In the genomic region with DNA sequence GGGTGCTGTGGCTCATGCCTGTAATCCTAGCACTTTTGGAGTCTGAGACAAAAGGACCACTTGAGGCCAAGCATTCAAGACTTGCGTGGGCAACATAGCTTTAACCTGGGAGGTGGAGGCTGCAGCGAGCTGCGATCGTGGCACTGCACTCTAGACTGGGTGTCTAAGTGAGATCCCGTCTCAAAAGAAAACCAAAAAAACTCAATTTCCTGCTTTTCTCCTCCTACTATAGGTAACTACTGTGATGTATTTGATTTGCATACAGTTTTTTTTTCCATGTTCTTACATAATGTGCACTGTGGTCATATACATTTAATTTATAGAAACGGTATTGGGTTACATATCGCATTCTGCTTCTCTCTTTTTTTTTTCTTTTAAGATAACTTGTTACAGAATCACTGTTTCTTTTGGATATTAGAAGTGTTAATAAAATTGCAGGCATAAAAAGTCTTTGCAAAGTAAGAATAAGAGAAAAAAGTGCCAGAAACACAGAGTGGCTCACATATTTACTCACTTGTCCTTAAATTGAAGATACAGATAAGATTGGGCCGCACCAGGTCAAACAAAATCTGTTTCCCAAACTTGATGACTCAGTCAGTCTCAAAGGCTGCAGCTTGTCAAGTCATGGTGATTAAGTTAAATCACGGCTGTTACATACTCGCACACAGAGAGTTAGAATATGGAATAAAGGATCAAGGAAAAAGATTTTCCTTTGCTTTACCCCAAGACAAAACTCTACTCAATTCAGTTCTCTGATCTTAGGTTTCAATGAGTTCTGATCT, we compare ENCODE assay signal across 1 cellular context.
TF ChIP-seq lines count a peak whose summit lies in the region.

No MANE protein-coding gene starts in this region.

TF ChIP-seq in K562, 482 proteins besides CTCF, POLR2A, EP300 and RAD21 (continued from another document and continues in another):
- TF ChIP-seq, protein P1, sequence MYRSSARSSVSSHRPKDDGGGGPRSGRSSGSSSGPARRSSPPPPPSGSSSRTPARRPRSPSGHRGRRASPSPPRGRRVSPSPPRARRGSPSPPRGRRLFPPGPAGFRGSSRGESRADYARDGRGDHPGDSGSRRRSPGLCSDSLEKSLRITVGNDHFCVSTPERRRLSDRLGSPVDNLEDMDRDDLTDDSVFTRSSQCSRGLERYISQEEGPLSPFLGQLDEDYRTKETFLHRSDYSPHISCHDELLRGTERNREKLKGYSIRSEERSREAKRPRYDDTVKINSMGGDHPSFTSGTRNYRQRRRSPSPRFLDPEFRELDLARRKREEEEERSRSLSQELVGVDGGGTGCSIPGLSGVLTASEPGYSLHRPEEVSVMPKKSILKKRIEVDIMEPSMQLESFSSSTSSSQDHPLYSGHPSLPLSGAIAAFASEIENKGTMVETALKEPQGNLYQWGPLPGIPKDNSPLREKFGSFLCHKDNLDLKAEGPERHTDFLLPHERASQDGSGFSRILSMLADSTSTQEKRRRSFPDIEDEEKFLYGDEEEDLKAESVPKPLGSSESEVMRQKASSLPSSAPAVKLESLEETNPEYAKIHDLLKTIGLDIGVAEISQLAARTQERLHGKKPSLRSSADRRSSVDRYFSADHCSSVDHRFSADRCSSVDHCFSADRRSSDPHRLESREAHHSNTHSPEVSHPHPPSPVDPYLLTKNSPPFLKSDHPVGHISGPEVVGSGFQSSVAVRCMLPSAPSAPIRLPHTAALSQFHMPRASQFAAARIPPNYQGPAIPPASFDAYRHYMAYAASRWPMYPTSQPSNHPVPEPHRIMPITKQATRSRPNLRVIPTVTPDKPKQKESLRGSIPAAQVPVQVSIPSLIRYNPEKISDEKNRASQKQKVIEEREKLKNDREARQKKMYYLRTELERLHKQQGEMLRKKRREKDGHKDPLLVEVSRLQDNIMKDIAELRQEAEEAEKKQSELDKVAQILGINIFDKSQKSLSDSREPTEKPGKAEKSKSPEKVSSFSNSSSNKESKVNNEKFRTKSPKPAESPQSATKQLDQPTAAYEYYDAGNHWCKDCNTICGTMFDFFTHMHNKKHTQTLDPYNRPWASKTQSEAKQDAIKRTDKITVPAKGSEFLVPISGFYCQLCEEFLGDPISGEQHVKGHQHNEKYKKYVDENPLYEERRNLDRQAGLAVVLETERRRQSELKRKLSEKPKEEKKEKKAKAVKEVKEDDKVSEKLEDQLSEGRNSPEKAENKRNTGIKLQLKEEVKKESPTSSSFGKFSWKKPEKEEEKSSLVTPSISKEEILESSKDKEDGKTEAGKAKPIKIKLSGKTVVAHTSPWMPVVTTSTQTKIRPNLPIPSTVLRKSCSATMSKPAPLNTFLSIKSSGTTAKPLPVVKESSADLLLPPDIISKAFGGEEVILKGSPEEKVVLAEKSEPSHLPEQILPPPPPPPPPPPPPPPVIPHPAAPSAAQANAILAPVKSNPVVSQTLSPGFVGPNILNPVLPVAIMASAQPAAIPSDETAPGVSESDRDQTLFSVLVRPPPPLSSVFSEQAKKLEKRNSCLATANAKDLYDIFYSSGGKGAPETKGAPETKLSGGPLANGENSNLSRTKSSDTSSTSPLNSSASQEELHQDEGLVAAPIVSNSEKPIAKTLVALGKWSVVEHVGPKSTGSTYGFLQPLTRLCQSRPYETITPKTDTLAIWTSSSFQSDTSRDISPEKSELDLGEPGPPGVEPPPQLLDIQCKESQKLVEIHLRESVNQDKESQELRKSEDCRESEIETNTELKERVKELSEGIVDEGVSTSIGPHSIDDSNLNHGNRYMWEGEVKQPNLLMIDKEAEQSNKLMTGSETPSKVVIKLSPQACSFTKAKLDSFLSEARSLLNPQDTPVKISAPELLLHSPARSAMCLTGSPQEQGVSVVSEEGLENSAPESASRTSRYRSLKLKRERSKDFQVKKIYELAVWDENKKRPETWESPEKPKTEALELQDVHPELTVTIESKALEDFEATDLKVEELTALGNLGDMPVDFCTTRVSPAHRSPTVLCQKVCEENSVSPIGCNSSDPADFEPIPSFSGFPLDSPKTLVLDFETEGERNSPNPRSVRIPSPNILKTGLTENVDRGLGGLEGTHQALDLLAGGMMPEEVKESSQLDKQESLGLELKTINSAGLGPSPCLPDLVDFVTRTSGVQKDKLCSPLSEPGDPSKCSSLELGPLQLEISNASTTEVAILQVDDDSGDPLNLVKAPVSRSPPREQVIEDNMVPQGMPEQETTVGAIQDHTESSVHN (IDR thresholded peaks at IDR 0.05; ENCODE audit: borderline replicate concordance in 1 of 2, low read depth in 1 of 2): no peak
- TF ChIP-seq ASH1L (IDR thresholded peaks at IDR 0.05; ENCODE audit: borderline replicate concordance, low read depth, partially characterized antibody): no peak
- peak; percentile 90 for TF ChIP-seq MAFG (tag; conservative IDR thresholded peaks at IDR 0.05)
- no peak for TF ChIP-seq SMARCC2 (IDR thresholded peaks at IDR 0.05; ENCODE audit: low read depth)
- no peak for TF ChIP-seq XRCC3 (IDR thresholded peaks at IDR 0.05)
- no peak for TF ChIP-seq NR2F6 (CRISPR knock-in tag; IDR thresholded peaks at IDR 0.05)
- TF ChIP-seq, protein P2, sequence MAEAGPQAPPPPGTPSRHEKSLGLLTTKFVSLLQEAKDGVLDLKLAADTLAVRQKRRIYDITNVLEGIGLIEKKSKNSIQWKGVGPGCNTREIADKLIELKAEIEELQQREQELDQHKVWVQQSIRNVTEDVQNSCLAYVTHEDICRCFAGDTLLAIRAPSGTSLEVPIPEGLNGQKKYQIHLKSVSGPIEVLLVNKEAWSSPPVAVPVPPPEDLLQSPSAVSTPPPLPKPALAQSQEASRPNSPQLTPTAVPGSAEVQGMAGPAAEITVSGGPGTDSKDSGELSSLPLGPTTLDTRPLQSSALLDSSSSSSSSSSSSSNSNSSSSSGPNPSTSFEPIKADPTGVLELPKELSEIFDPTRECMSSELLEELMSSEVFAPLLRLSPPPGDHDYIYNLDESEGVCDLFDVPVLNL (CRISPR knock-in tag; IDR thresholded peaks at IDR 0.05; ENCODE audit: low read depth): no peak
- TF ChIP-seq, protein P3, sequence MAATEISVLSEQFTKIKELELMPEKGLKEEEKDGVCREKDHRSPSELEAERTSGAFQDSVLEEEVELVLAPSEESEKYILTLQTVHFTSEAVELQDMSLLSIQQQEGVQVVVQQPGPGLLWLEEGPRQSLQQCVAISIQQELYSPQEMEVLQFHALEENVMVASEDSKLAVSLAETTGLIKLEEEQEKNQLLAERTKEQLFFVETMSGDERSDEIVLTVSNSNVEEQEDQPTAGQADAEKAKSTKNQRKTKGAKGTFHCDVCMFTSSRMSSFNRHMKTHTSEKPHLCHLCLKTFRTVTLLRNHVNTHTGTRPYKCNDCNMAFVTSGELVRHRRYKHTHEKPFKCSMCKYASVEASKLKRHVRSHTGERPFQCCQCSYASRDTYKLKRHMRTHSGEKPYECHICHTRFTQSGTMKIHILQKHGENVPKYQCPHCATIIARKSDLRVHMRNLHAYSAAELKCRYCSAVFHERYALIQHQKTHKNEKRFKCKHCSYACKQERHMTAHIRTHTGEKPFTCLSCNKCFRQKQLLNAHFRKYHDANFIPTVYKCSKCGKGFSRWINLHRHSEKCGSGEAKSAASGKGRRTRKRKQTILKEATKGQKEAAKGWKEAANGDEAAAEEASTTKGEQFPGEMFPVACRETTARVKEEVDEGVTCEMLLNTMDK (IDR thresholded peaks at IDR 0.05; ENCODE audit: borderline replicate concordance, insufficient read depth, low read depth, low read length, poor library complexity, severe bottlenecking): no peak
- no peak for TF ChIP-seq ERF (CRISPR knock-in tag; IDR thresholded peaks at IDR 0.05)
- TF ChIP-seq, protein P4, sequence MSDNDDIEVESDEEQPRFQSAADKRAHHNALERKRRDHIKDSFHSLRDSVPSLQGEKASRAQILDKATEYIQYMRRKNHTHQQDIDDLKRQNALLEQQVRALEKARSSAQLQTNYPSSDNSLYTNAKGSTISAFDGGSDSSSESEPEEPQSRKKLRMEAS (CRISPR knock-in tag; IDR thresholded peaks at IDR 0.05): no peak
- TF ChIP-seq ZKSCAN3 (CRISPR knock-in tag; IDR thresholded peaks at IDR 0.05): no peak
- TF ChIP-seq NR2C1 (IDR thresholded peaks at IDR 0.05): no peak
- 0 out of 2 replicates have a peak, but pooled peaks have one; percentile 27 for TF ChIP-seq NR2C1 (tag; IDR thresholded peaks at IDR 0.05)
- TF ChIP-seq, protein P5, sequence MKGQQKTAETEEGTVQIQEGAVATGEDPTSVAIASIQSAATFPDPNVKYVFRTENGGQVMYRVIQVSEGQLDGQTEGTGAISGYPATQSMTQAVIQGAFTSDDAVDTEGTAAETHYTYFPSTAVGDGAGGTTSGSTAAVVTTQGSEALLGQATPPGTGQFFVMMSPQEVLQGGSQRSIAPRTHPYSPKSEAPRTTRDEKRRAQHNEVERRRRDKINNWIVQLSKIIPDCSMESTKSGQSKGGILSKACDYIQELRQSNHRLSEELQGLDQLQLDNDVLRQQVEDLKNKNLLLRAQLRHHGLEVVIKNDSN (CRISPR knock-in tag; IDR thresholded peaks at IDR 0.05): no peak
- no peak for TF ChIP-seq ZNF165 (CRISPR knock-in tag; IDR thresholded peaks at IDR 0.05; ENCODE audit: borderline replicate concordance)
- TF ChIP-seq SMAD2 (IDR thresholded peaks at IDR 0.05; ENCODE audit: low read depth, low read length): no peak
- TF ChIP-seq DPF2 (IDR thresholded peaks at IDR 0.05): peak; percentile 77
- no peak for TF ChIP-seq HOXB6 (CRISPR knock-in tag; IDR thresholded peaks at IDR 0.05; ENCODE audit: borderline replicate concordance)
- no peak for TF ChIP-seq MXI1 (IDR thresholded peaks at IDR 0.05; ENCODE audit: low read depth, low read length)
- TF ChIP-seq, protein P6, sequence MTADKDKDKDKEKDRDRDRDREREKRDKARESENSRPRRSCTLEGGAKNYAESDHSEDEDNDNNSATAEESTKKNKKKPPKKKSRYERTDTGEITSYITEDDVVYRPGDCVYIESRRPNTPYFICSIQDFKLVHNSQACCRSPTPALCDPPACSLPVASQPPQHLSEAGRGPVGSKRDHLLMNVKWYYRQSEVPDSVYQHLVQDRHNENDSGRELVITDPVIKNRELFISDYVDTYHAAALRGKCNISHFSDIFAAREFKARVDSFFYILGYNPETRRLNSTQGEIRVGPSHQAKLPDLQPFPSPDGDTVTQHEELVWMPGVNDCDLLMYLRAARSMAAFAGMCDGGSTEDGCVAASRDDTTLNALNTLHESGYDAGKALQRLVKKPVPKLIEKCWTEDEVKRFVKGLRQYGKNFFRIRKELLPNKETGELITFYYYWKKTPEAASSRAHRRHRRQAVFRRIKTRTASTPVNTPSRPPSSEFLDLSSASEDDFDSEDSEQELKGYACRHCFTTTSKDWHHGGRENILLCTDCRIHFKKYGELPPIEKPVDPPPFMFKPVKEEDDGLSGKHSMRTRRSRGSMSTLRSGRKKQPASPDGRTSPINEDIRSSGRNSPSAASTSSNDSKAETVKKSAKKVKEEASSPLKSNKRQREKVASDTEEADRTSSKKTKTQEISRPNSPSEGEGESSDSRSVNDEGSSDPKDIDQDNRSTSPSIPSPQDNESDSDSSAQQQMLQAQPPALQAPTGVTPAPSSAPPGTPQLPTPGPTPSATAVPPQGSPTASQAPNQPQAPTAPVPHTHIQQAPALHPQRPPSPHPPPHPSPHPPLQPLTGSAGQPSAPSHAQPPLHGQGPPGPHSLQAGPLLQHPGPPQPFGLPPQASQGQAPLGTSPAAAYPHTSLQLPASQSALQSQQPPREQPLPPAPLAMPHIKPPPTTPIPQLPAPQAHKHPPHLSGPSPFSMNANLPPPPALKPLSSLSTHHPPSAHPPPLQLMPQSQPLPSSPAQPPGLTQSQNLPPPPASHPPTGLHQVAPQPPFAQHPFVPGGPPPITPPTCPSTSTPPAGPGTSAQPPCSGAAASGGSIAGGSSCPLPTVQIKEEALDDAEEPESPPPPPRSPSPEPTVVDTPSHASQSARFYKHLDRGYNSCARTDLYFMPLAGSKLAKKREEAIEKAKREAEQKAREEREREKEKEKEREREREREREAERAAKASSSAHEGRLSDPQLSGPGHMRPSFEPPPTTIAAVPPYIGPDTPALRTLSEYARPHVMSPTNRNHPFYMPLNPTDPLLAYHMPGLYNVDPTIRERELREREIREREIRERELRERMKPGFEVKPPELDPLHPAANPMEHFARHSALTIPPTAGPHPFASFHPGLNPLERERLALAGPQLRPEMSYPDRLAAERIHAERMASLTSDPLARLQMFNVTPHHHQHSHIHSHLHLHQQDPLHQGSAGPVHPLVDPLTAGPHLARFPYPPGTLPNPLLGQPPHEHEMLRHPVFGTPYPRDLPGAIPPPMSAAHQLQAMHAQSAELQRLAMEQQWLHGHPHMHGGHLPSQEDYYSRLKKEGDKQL (CRISPR knock-in tag; IDR thresholded peaks at IDR 0.05; ENCODE audit: borderline replicate concordance): no peak
- no peak for TF ChIP-seq PTBP1 (IDR thresholded peaks at IDR 0.05; ENCODE audit: low read depth, low read length)
- TF ChIP-seq TBP (optimal IDR thresholded peaks at IDR 0.05; ENCODE audit: low read depth, low read length): no peak
- 0 out of 2 replicates have a peak, but pooled peaks have one; percentile 63 for TF ChIP-seq JUN (IDR thresholded peaks at IDR 0.05; ENCODE audit: borderline replicate concordance, low read depth, low read length)
- no peak for TF ChIP-seq JUN (CRISPR knock-in tag; IDR thresholded peaks at IDR 0.05; ENCODE audit: borderline replicate concordance)
- TF ChIP-seq FUS (optimal IDR thresholded peaks at IDR 0.05; ENCODE audit: low read depth, low read length): no peak
- TF ChIP-seq ZNF134 (CRISPR knock-in tag; conservative IDR thresholded peaks at IDR 0.05): no peak
- TF ChIP-seq ZNF239 (CRISPR knock-in tag; IDR thresholded peaks at IDR 0.05): no peak
- no peak for TF ChIP-seq NUFIP1 (IDR thresholded peaks at IDR 0.05; ENCODE audit: partially characterized antibody)
- TF ChIP-seq NR1H2 (CRISPR knock-in tag; IDR thresholded peaks at IDR 0.05): no peak
- TF ChIP-seq, protein P7, sequence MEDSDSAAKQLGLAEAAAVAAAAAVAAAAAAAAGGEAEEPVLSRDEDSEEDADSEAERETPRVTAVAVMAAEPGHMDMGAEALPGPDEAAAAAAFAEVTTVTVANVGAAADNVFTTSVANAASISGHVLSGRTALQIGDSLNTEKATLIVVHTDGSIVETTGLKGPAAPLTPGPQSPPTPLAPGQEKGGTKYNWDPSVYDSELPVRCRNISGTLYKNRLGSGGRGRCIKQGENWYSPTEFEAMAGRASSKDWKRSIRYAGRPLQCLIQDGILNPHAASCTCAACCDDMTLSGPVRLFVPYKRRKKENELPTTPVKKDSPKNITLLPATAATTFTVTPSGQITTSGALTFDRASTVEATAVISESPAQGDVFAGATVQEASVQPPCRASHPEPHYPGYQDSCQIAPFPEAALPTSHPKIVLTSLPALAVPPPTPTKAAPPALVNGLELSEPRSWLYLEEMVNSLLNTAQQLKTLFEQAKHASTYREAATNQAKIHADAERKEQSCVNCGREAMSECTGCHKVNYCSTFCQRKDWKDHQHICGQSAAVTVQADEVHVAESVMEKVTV (CRISPR knock-in tag; IDR thresholded peaks at IDR 0.05): no peak
- TF ChIP-seq ZNF507 (tag; conservative IDR thresholded peaks at IDR 0.05): no peak
- TF ChIP-seq PRMT5 (CRISPR knock-in tag; IDR thresholded peaks at IDR 0.05): no peak
- no peak for TF ChIP-seq ZNF583 (CRISPR knock-in tag; IDR thresholded peaks at IDR 0.05)
- no peak for TF ChIP-seq STAT5A (IDR thresholded peaks at IDR 0.05; ENCODE audit: borderline replicate concordance, low read length)
